Comparison of ENCODE assay signal across 2 cellular contexts in the genomic region with DNA sequence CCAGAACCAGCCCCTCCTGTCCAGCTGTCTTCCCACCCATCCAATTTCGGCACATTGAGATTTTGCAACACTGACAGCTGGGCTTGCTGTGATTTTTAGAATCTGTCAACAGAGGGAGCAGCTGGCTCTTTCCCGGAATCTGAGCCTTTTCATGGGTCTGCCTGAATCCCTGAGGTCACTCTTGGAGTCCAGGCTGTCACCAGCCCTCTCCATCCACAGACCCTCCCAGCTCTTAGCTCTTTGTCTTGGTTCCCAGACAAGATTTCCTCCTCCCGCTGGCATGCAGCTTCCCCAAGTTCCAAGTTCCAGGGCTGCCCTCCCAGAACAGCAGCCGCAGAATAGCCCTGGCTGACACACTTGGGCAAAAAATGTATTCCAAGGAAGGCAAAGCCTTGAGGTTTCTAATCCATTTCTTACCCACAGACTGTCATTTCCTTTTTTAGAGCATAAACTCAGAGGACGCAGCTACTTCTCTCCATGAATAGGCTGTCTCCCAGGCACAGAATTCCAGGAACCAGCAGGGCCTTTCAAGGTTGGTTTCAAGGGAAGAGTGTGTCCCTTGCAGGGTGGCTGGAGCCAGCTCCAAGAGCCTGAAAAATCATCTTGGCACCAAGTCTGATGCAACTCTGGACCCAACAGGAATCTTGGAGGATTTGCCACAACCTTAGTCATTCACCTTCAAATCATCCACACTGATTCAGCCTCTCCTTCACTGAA.
TF ChIP-seq lines count a peak whose summit lies in the region.

No MANE protein-coding gene starts in this region.

TF ChIP-seq in IMR-90, 13 proteins besides CTCF, POLR2A, EP300 and RAD21:
- TF ChIP-seq, protein P1, sequence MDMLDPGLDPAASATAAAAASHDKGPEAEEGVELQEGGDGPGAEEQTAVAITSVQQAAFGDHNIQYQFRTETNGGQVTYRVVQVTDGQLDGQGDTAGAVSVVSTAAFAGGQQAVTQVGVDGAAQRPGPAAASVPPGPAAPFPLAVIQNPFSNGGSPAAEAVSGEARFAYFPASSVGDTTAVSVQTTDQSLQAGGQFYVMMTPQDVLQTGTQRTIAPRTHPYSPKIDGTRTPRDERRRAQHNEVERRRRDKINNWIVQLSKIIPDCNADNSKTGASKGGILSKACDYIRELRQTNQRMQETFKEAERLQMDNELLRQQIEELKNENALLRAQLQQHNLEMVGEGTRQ (IDR thresholded peaks at IDR 0.05; ENCODE audit: low read depth, low read length), result no peak
- TF ChIP-seq CEBPB (IDR thresholded peaks at IDR 0.05; ENCODE audit: low read depth, low read length), result peak; percentile 61; the same call in 1 of the 2 replicates

TF ChIP-seq in HepG2, 621 proteins besides CTCF, POLR2A, EP300 and RAD21 (continues in another document):
- peak; percentile 32 for TF ChIP-seq XRCC5 (optimal IDR thresholded peaks at IDR 0.05; ENCODE audit: low read length)
- no peak for TF ChIP-seq PAX8 (CRISPR knock-in tag; IDR thresholded peaks at IDR 0.05; ENCODE audit: borderline replicate concordance)
- no peak for TF ChIP-seq ZNF136 (CRISPR knock-in tag; IDR thresholded peaks at IDR 0.05; ENCODE audit: low read depth)
- TF ChIP-seq NR2F6 (IDR thresholded peaks at IDR 0.05), result no peak
- TF ChIP-seq NR2F6 (CRISPR knock-in tag; IDR thresholded peaks at IDR 0.05), result no peak
- TF ChIP-seq, protein P2, sequence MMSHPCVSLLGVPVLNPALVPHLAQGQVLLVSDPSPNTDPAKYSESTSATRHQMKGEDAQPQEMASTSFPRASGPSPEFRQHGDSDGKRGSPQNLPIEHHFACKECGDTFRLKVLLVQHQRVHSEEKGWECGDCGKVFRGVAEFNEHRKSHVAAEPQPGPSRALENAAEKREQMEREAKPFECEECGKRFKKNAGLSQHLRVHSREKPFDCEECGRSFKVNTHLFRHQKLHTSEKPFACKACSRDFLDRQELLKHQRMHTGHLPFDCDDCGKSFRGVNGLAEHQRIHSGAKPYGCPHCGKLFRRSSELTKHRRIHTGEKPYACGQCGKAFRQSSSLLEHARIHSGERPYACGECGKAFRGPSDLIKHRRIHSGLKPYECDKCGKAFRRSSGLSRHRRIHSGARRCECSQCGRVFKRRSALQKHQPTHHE (CRISPR knock-in tag; IDR thresholded peaks at IDR 0.05; ENCODE audit: borderline replicate concordance), result no peak
- TF ChIP-seq RARA (CRISPR knock-in tag; IDR thresholded peaks at IDR 0.05), result no peak
- TF ChIP-seq NCOA2 (CRISPR knock-in tag; IDR thresholded peaks at IDR 0.05), result no peak
- no peak for TF ChIP-seq EED (CRISPR knock-in tag; IDR thresholded peaks at IDR 0.05)
- TF ChIP-seq ZNF839 (CRISPR knock-in tag; IDR thresholded peaks at IDR 0.05; ENCODE audit: borderline replicate concordance), result no peak
- no peak for TF ChIP-seq ZFY (CRISPR knock-in tag; IDR thresholded peaks at IDR 0.05)
- TF ChIP-seq STAG1 (CRISPR knock-in tag; IDR thresholded peaks at IDR 0.05), result peak; percentile 44
- 0 out of 2 replicates have a peak, but pooled peaks have one; percentile 11 for TF ChIP-seq FOXA3 (CRISPR knock-in tag; IDR thresholded peaks at IDR 0.05)
- no peak for TF ChIP-seq ZNF737 (CRISPR knock-in tag; IDR thresholded peaks at IDR 0.05; ENCODE audit: borderline replicate concordance)
- TF ChIP-seq TEAD2 (CRISPR knock-in tag; IDR thresholded peaks at IDR 0.05), result no peak
- TF ChIP-seq, protein P3, sequence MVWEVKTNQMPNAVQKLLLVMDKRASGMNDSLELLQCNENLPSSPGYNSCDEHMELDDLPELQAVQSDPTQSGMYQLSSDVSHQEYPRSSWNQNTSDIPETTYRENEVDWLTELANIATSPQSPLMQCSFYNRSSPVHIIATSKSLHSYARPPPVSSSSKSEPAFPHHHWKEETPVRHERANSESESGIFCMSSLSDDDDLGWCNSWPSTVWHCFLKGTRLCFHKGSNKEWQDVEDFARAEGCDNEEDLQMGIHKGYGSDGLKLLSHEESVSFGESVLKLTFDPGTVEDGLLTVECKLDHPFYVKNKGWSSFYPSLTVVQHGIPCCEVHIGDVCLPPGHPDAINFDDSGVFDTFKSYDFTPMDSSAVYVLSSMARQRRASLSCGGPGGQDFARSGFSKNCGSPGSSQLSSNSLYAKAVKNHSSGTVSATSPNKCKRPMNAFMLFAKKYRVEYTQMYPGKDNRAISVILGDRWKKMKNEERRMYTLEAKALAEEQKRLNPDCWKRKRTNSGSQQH (CRISPR knock-in tag; IDR thresholded peaks at IDR 0.05; ENCODE audit: low read depth), result no peak
- TF ChIP-seq, protein P4, sequence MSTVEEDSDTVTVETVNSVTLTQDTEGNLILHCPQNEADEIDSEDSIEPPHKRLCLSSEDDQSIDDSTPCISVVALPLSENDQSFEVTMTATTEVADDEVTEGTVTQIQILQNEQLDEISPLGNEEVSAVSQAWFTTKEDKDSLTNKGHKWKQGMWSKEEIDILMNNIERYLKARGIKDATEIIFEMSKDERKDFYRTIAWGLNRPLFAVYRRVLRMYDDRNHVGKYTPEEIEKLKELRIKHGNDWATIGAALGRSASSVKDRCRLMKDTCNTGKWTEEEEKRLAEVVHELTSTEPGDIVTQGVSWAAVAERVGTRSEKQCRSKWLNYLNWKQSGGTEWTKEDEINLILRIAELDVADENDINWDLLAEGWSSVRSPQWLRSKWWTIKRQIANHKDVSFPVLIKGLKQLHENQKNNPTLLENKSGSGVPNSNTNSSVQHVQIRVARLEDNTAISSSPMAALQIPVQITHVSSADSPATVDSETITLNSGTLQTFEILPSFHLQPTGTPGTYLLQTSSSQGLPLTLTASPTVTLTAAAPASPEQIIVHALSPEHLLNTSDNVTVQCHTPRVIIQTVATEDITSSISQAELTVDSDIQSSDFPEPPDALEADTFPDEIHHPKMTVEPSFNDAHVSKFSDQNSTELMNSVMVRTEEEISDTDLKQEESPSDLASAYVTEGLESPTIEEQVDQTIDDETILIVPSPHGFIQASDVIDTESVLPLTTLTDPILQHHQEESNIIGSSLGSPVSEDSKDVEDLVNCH (CRISPR knock-in tag; IDR thresholded peaks at IDR 0.05), result no peak
- TF ChIP-seq SMC3 (IDR thresholded peaks at IDR 0.05; ENCODE audit: low read length), result peak; percentile 55
- no peak for TF ChIP-seq POGZ (CRISPR knock-in tag; IDR thresholded peaks at IDR 0.05)
- TF ChIP-seq, protein P5, sequence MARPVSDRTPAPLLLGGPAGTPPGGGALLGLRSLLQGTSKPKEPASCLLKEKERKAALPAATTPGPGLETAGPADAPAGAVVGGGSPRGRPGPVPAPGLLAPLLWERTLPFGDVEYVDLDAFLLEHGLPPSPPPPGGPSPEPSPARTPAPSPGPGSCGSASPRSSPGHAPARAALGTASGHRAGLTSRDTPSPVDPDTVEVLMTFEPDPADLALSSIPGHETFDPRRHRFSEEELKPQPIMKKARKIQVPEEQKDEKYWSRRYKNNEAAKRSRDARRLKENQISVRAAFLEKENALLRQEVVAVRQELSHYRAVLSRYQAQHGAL (CRISPR knock-in tag; IDR thresholded peaks at IDR 0.05; ENCODE audit: not compliant biosample characterization), result no peak
- peak; percentile 53; the same call in 1 of the 2 replicates for TF ChIP-seq GFI1 (CRISPR knock-in tag; IDR thresholded peaks at IDR 0.05; ENCODE audit: borderline replicate concordance)
- no peak for TF ChIP-seq NFE2 (CRISPR knock-in tag; IDR thresholded peaks at IDR 0.05)
- TF ChIP-seq ZBTB42 (CRISPR knock-in tag; IDR thresholded peaks at IDR 0.05), result no peak
- TF ChIP-seq CEBPG (CRISPR knock-in tag; IDR thresholded peaks at IDR 0.05), result peak; percentile 69
- no peak for TF ChIP-seq TSC22D2 (CRISPR knock-in tag; IDR thresholded peaks at IDR 0.05; ENCODE audit: borderline replicate concordance)
- TF ChIP-seq, protein P6, sequence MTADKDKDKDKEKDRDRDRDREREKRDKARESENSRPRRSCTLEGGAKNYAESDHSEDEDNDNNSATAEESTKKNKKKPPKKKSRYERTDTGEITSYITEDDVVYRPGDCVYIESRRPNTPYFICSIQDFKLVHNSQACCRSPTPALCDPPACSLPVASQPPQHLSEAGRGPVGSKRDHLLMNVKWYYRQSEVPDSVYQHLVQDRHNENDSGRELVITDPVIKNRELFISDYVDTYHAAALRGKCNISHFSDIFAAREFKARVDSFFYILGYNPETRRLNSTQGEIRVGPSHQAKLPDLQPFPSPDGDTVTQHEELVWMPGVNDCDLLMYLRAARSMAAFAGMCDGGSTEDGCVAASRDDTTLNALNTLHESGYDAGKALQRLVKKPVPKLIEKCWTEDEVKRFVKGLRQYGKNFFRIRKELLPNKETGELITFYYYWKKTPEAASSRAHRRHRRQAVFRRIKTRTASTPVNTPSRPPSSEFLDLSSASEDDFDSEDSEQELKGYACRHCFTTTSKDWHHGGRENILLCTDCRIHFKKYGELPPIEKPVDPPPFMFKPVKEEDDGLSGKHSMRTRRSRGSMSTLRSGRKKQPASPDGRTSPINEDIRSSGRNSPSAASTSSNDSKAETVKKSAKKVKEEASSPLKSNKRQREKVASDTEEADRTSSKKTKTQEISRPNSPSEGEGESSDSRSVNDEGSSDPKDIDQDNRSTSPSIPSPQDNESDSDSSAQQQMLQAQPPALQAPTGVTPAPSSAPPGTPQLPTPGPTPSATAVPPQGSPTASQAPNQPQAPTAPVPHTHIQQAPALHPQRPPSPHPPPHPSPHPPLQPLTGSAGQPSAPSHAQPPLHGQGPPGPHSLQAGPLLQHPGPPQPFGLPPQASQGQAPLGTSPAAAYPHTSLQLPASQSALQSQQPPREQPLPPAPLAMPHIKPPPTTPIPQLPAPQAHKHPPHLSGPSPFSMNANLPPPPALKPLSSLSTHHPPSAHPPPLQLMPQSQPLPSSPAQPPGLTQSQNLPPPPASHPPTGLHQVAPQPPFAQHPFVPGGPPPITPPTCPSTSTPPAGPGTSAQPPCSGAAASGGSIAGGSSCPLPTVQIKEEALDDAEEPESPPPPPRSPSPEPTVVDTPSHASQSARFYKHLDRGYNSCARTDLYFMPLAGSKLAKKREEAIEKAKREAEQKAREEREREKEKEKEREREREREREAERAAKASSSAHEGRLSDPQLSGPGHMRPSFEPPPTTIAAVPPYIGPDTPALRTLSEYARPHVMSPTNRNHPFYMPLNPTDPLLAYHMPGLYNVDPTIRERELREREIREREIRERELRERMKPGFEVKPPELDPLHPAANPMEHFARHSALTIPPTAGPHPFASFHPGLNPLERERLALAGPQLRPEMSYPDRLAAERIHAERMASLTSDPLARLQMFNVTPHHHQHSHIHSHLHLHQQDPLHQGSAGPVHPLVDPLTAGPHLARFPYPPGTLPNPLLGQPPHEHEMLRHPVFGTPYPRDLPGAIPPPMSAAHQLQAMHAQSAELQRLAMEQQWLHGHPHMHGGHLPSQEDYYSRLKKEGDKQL (CRISPR knock-in tag; IDR thresholded peaks at IDR 0.05; ENCODE audit: low read depth), result no peak
- no peak for TF ChIP-seq PRPF4 (IDR thresholded peaks at IDR 0.05; ENCODE audit: low read depth, low read length, poor library complexity, severe bottlenecking)
- TF ChIP-seq ZNF788 (CRISPR knock-in tag; IDR thresholded peaks at IDR 0.05; ENCODE audit: borderline replicate concordance), result no peak
- TF ChIP-seq, protein P7, sequence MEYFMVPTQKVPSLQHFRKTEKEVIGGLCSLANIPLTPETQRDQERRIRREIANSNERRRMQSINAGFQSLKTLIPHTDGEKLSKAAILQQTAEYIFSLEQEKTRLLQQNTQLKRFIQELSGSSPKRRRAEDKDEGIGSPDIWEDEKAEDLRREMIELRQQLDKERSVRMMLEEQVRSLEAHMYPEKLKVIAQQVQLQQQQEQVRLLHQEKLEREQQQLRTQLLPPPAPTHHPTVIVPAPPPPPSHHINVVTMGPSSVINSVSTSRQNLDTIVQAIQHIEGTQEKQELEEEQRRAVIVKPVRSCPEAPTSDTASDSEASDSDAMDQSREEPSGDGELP (IDR thresholded peaks at IDR 0.05; ENCODE audit: borderline replicate concordance, low read depth), result peak; percentile 61; the same call in 1 of the 2 replicates
- TF ChIP-seq MAF1 (CRISPR knock-in tag; IDR thresholded peaks at IDR 0.05; ENCODE audit: borderline replicate concordance), result no peak
- TF ChIP-seq, protein P8, sequence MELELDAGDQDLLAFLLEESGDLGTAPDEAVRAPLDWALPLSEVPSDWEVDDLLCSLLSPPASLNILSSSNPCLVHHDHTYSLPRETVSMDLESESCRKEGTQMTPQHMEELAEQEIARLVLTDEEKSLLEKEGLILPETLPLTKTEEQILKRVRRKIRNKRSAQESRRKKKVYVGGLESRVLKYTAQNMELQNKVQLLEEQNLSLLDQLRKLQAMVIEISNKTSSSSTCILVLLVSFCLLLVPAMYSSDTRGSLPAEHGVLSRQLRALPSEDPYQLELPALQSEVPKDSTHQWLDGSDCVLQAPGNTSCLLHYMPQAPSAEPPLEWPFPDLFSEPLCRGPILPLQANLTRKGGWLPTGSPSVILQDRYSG (CRISPR knock-in tag; IDR thresholded peaks at IDR 0.05), result no peak
- no peak for TF ChIP-seq KLF11 (CRISPR knock-in tag; IDR thresholded peaks at IDR 0.05)
- TF ChIP-seq HMG20A (CRISPR knock-in tag; IDR thresholded peaks at IDR 0.05; ENCODE audit: borderline replicate concordance), result no peak
- TF ChIP-seq NCOA5 (CRISPR knock-in tag; IDR thresholded peaks at IDR 0.05), result no peak
- TF ChIP-seq ZFP62 (CRISPR knock-in tag; IDR thresholded peaks at IDR 0.05), result no peak
- no peak for TF ChIP-seq AGO2 (optimal IDR thresholded peaks at IDR 0.05; ENCODE audit: low read depth, low read length)
- TF ChIP-seq CEBPB (IDR thresholded peaks at IDR 0.05; ENCODE audit: borderline replicate concordance, low read depth, low read length), result peak; percentile 50; the same call in 1 of the 2 replicates
- TF ChIP-seq MAFF (IDR thresholded peaks at IDR 0.05; ENCODE audit: low read depth, low read length), result no peak
